ENCODE assay signal across 1 cellular context in genomic region chr20:6122873-6123649, GRCh38.
TF ChIP-seq lines count a peak whose summit lies in the region.

A gene with protein sequence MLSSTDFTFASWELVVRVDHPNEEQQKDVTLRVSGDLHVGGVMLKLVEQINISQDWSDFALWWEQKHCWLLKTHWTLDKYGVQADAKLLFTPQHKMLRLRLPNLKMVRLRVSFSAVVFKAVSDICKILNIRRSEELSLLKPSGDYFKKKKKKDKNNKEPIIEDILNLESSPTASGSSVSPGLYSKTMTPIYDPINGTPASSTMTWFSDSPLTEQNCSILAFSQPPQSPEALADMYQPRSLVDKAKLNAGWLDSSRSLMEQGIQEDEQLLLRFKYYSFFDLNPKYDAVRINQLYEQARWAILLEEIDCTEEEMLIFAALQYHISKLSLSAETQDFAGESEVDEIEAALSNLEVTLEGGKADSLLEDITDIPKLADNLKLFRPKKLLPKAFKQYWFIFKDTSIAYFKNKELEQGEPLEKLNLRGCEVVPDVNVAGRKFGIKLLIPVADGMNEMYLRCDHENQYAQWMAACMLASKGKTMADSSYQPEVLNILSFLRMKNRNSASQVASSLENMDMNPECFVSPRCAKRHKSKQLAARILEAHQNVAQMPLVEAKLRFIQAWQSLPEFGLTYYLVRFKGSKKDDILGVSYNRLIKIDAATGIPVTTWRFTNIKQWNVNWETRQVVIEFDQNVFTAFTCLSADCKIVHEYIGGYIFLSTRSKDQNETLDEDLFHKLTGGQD (minus strand): TSS chr20:6123030. CDS start chr20:6119554, 3,476 bp downstream.

TF ChIP-seq in GM12878, 131 proteins besides CTCF, POLR2A, EP300 and RAD21 (continued from another document and continues in another):
- TF ChIP-seq, protein P1, sequence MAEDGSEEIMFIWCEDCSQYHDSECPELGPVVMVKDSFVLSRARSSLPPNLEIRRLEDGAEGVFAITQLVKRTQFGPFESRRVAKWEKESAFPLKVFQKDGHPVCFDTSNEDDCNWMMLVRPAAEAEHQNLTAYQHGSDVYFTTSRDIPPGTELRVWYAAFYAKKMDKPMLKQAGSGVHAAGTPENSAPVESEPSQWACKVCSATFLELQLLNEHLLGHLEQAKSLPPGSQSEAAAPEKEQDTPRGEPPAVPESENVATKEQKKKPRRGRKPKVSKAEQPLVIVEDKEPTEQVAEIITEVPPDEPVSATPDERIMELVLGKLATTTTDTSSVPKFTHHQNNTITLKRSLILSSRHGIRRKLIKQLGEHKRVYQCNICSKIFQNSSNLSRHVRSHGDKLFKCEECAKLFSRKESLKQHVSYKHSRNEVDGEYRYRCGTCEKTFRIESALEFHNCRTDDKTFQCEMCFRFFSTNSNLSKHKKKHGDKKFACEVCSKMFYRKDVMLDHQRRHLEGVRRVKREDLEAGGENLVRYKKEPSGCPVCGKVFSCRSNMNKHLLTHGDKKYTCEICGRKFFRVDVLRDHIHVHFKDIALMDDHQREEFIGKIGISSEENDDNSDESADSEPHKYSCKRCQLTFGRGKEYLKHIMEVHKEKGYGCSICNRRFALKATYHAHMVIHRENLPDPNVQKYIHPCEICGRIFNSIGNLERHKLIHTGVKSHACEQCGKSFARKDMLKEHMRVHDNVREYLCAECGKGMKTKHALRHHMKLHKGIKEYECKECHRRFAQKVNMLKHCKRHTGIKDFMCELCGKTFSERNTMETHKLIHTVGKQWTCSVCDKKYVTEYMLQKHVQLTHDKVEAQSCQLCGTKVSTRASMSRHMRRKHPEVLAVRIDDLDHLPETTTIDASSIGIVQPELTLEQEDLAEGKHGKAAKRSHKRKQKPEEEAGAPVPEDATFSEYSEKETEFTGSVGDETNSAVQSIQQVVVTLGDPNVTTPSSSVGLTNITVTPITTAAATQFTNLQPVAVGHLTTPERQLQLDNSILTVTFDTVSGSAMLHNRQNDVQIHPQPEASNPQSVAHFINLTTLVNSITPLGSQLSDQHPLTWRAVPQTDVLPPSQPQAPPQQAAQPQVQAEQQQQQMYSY (CRISPR knock-in tag; IDR thresholded peaks at IDR 0.05), result no peak
- TF ChIP-seq HCFC1 (IDR thresholded peaks at IDR 0.05; ENCODE audit: low read length), result no peak
- no peak for TF ChIP-seq NR2C2 (IDR thresholded peaks at IDR 0.05; ENCODE audit: borderline replicate concordance, control insufficient read depth, insufficient read length, low read depth)
- TF ChIP-seq BHLHE40 (IDR thresholded peaks at IDR 0.05; ENCODE audit: borderline replicate concordance in 1 of 2, low read depth in 2 of 2, low read length in 1 of 2), result peak in 1 of 2 experiments; percentile 70; a peak in 2 of 4 replicates
- TF ChIP-seq BACH1 (IDR thresholded peaks at IDR 0.05; ENCODE audit: borderline replicate concordance), result 0 out of 2 replicates have a peak, but pooled peaks have one; percentile 14
- no peak for TF ChIP-seq SREBF1 (IDR thresholded peaks at IDR 0.05; ENCODE audit: low read length)
- no peak for TF ChIP-seq ZNF207 (IDR thresholded peaks at IDR 0.05; ENCODE audit: borderline replicate concordance)
- TF ChIP-seq, protein P2, sequence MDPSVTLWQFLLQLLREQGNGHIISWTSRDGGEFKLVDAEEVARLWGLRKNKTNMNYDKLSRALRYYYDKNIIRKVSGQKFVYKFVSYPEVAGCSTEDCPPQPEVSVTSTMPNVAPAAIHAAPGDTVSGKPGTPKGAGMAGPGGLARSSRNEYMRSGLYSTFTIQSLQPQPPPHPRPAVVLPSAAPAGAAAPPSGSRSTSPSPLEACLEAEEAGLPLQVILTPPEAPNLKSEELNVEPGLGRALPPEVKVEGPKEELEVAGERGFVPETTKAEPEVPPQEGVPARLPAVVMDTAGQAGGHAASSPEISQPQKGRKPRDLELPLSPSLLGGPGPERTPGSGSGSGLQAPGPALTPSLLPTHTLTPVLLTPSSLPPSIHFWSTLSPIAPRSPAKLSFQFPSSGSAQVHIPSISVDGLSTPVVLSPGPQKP (IDR thresholded peaks at IDR 0.05; ENCODE audit: low read depth, low read length), result no peak
- TF ChIP-seq TCF3 (IDR thresholded peaks at IDR 0.05; ENCODE audit: borderline replicate concordance, insufficient read depth, low read depth, low read length), result no peak
- TF ChIP-seq CREB1 (IDR thresholded peaks at IDR 0.05; ENCODE audit: low read depth), result no peak
- TF ChIP-seq RUNX3 (IDR thresholded peaks at IDR 0.05; ENCODE audit: low read length), result no peak
- no peak for TF ChIP-seq YY1 (IDR thresholded peaks at IDR 0.05; ENCODE audit: low read depth, low read length)
- no peak for TF ChIP-seq ASH2L (IDR thresholded peaks at IDR 0.05; ENCODE audit: borderline replicate concordance, low read depth)
- TF ChIP-seq, protein P3, sequence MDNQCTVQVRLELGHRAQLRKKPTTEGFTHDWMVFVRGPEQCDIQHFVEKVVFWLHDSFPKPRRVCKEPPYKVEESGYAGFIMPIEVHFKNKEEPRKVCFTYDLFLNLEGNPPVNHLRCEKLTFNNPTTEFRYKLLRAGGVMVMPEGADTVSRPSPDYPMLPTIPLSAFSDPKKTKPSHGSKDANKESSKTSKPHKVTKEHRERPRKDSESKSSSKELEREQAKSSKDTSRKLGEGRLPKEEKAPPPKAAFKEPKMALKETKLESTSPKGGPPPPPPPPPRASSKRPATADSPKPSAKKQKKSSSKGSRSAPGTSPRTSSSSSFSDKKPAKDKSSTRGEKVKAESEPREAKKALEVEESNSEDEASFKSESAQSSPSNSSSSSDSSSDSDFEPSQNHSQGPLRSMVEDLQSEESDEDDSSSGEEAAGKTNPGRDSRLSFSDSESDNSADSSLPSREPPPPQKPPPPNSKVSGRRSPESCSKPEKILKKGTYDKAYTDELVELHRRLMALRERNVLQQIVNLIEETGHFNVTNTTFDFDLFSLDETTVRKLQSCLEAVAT (IDR thresholded peaks at IDR 0.05), result 0 out of 2 replicates have a peak, but pooled peaks have one; percentile 34
- TF ChIP-seq, protein P4, sequence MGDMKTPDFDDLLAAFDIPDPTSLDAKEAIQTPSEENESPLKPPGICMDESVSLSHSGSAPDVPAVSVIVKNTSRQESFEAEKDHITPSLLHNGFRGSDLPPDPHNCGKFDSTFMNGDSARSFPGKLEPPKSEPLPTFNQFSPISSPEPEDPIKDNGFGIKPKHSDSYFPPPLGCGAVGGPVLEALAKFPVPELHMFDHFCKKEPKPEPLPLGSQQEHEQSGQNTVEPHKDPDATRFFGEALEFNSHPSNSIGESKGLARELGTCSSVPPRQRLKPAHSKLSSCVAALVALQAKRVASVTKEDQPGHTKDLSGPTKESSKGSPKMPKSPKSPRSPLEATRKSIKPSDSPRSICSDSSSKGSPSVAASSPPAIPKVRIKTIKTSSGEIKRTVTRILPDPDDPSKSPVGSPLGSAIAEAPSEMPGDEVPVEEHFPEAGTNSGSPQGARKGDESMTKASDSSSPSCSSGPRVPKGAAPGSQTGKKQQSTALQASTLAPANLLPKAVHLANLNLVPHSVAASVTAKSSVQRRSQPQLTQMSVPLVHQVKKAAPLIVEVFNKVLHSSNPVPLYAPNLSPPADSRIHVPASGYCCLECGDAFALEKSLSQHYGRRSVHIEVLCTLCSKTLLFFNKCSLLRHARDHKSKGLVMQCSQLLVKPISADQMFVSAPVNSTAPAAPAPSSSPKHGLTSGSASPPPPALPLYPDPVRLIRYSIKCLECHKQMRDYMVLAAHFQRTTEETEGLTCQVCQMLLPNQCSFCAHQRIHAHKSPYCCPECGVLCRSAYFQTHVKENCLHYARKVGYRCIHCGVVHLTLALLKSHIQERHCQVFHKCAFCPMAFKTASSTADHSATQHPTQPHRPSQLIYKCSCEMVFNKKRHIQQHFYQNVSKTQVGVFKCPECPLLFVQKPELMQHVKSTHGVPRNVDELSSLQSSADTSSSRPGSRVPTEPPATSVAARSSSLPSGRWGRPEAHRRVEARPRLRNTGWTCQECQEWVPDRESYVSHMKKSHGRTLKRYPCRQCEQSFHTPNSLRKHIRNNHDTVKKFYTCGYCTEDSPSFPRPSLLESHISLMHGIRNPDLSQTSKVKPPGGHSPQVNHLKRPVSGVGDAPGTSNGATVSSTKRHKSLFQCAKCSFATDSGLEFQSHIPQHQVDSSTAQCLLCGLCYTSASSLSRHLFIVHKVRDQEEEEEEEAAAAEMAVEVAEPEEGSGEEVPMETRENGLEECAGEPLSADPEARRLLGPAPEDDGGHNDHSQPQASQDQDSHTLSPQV (IDR thresholded peaks at IDR 0.05), result no peak
- TF ChIP-seq ZNF622 (IDR thresholded peaks at IDR 0.05), result no peak
- no peak for TF ChIP-seq CHD4 (IDR thresholded peaks at IDR 0.05)
- no peak for TF ChIP-seq CUX1 (IDR thresholded peaks at IDR 0.05; ENCODE audit: insufficient replicate concordance, low read depth, low read length)
- no peak for TF ChIP-seq POU2F2 (IDR thresholded peaks at IDR 0.05; ENCODE audit: borderline replicate concordance, low read depth, low read length)
- TF ChIP-seq SIN3A (IDR thresholded peaks at IDR 0.05; ENCODE audit: low read depth, low read length), result no peak
- no peak for TF ChIP-seq PAX5 (IDR thresholded peaks at IDR 0.05; ENCODE audit: borderline replicate concordance, low read depth, low read length)
- no peak for TF ChIP-seq MTA3 (IDR thresholded peaks at IDR 0.05; ENCODE audit: borderline replicate concordance, low read length)
- TF ChIP-seq ATF7 (IDR thresholded peaks at IDR 0.05; ENCODE audit: low read depth), result no peak
- TF ChIP-seq MXI1 (IDR thresholded peaks at IDR 0.05; ENCODE audit: low read depth, low read length), result peak; percentile 47; the same call in 1 of the 2 replicates
- TF ChIP-seq CEBPZ (IDR thresholded peaks at IDR 0.05; ENCODE audit: low read depth, low read length), result no peak
- peak; percentile 53; the same call in 1 of the 2 replicates for TF ChIP-seq LARP7 (IDR thresholded peaks at IDR 0.05)
- 0 out of 2 replicates have a peak, but pooled peaks have one; percentile 41 for TF ChIP-seq NR2F1 (conservative IDR thresholded peaks at IDR 0.05)
- TF ChIP-seq NKRF (conservative IDR thresholded peaks at IDR 0.05), result no peak
